In the genomic region with DNA sequence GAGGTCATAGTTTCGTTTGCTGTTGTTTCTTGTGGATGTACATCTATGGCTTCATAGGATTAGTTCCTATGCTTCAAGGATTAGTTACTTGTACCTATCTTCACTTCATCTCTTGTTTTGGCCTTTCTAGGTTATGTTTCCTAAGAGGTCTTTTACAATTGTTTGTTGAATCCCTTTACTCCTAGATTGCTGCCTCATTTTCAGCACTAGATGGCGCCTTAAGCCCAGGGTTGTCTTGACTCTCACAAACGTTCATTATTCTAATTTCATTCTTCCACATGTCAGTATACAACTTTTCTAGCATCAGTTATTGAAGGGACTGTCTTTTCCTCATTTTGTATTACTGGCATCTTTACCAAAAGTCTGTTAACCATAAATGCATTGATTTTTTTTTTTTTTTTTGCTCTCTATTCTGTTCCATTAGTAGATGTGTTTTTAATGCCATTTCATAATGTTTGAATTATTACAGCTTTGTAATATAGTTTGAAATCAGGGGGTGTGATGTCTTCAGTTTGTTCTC, we compare ENCODE assay signal across 8 cellular contexts. TPM values are rescaled to one million over a fixed set of nuclear protein-coding genes. Genes with fewer than 3 reads are reported as not detected.
DNase-seq lines count a peak whose midpoint lies in the region; ATAC-seq and FAIRE-seq lines count a peak whose summit lies in the region.

No MANE protein-coding gene starts in this region.

- peak; percentile 88 for FAIRE-seq in G401.6 (lab: Jason Lieb, UNC)

- ATAC-seq in left colon (peak; percentile 52), GM18520 (IDR thresholded peaks at IDR 0.05; ENCODE audit: unreplicated experiment) (no peak)

- intact Hi-C loops in left colon (cut with DNase I, micrococcal nuclease): no loop called here

- DNase-seq in M059J (ENCODE audit: low read depth) (peak; percentile 62), SIG-M5 (lab: John Stamatoyannopoulos, UW) (peak; percentile 16), amniotic epithelial cell (ENCODE audit: low read depth) (peak; percentile 51), left colon (peak in 1 of 2 donors; percentile 41), NCI-H1930 (lab: John Stamatoyannopoulos, UW) (no peak)
- peak in 4 of 6 experiments; percentile 0 to 20 (median 3) for DNase-seq in stimulated activated naive CD4-positive, alpha-beta T cell (lab: John Stamatoyannopoulos, UW)

RNA-seq across cellular contexts. Expression of a gene that starts 45.0 kb away (rescaled TPM):
- not detected in 2 replicates for total RNA-seq in M059J (2014; rRNA removed; shearing (Covaris generic))
- total RNA-seq in left colon: not detected

Comparison
In these comparisons a context has a peak if more than half of its experiments do, and no peak if none do; other contexts are left out.
1. DNase-seq: peak in M059J (single experiment), SIG-M5 (single experiment), amniotic epithelial cell (single experiment) and stimulated activated naive CD4-positive, alpha-beta T cell (4 of 6); none in NCI-H1930 (0 of 2).